In the genomic region with DNA sequence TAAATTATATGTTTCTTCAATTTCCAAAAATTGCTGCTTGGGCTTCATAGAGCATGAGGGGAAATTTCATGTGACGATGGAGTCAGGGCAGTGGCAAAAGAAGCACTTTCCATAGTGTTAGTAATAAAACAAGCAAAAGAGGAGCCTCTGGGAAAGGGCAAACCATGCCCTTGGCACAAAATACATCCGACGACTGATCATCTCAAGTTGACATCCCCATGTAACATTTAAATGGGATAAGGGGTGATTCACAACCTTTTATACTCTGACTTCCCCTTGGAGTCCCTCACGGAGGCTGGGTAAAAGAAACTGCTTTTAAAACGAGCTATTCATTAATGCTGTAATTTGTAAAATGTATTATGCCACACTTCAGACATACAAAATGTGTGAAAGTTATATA, we compare ENCODE assay signal across 23 cellular contexts.
DNase-seq lines count a peak whose midpoint lies in the region; ATAC-seq and TF ChIP-seq lines count a peak whose summit lies in the region.
"Had no signal": no experiment of that assay in that cellular context is flagged by ENCODE, and none has a peak within 500 bp of the region (broad histone marks: within the 10 kb centered on the region; RNA-seq: fewer than 3 reads in every experiment).

No MANE protein-coding gene starts in this region.

- no peaks in the 10 kb centered on the region for H4K20me1 ChIP-seq in PC-3 (ENCODE audit: low read length)
- no peaks in the 10 kb centered on the region for H4K20me1 ChIP-seq in osteoblast (ENCODE audit: insufficient read depth, low read length)
- no peaks in the 10 kb centered on the region for H4K20me1 ChIP-seq in GM23248 (ENCODE audit: insufficient read depth)
- H4K20me1 ChIP-seq: BLaER1 had no signal

- CTCF ChIA-PET in PC-3 (lab: Charles Lee), result interaction anchor here (0.5 kb wide), 1 partner anchor 126 kb away, joined by 12 read pairs; no protein-coding TSS in a partner anchor

- H3K9me2 ChIP-seq in PC-3 (replicated peaks; ENCODE audit: low read length), result no peaks in the 10 kb centered on the region
- no peaks in the 10 kb centered on the region for H3K9me2 ChIP-seq in GM23248 (ENCODE audit: insufficient read depth)

- in situ Hi-C loops in GM23248 (cut with MboI), result no loop called here
- in situ Hi-C loops in GM13976 (cut with MboI; ENCODE audit: low sequenced_read_pairs, unreplicated experiment), result no loop called here

- H3K79me2 ChIP-seq in PC-3 (ENCODE audit: low read length) (no peaks in the 10 kb centered on the region), osteoblast (ENCODE audit: insufficient read depth, low read length) (no peaks in the 10 kb centered on the region), GM23248 (ENCODE audit: insufficient read depth) (no peaks in the 10 kb centered on the region)

- peaks cover 7% of the 10 kb centered on the region for H3F3A ChIP-seq in PC-3 (ENCODE audit: low read length, unreplicated experiment)
- H3F3A ChIP-seq in GM23248 (ENCODE audit: insufficient read depth), result peaks cover 30% of the 10 kb centered on the region

- peak; percentile 39 for ATAC-seq in PC-3

- BruUV-seq in PC-3 (replicated peaks; lab: Mats Ljungman, UMichigan), result no TSS peak

- H3K36me3 ChIP-seq in PC-3 (ENCODE audit: low read depth, low read length), result no peaks in the 10 kb centered on the region; the same call in 1 of the 2 replicates
- H3K36me3 ChIP-seq in osteoblast (ENCODE audit: insufficient read depth, low read length), result no peaks in the 10 kb centered on the region
- no peaks in the 10 kb centered on the region for H3K36me3 ChIP-seq in GM23248 (ENCODE audit: low read depth)
- H3K36me3 ChIP-seq: BLaER1 had no signal

- peak overlapping the region; percentile 69 for H3K27ac ChIP-seq in PC-3 (ENCODE audit: low read length)
- peak overlapping the region; percentile 47 for H3K27ac ChIP-seq in osteoblast (ENCODE audit: low read depth, low read length)
- no peak overlapping the region for H3K27ac ChIP-seq in GM23248
- H3K27ac ChIP-seq: BLaER1, HL-60, SK-N-MC had no signal

- POLR2A ChIA-PET in PC-3 (lab: Charles Lee; ENCODE audit: unreplicated experiment), result interaction anchor here (0.6 kb wide), 1 partner anchor 14 kb away, joined by 3 read pairs; no protein-coding TSS in a partner anchor

- H3K27me3 ChIP-seq in PC-3 (ENCODE audit: low read length) (no peaks in the 10 kb centered on the region), osteoblast (ENCODE audit: insufficient read depth, low read length) (no peaks in the 10 kb centered on the region), GM23248 (replicated peaks; ENCODE audit: insufficient read depth) (no peaks in the 10 kb centered on the region)
- H3K27me3 ChIP-seq: BLaER1 had no signal

- intact Hi-C loops in PC-3 (cut with micrococcal nuclease), result loop anchor here (2.0 to 5.0 kb wide), 2 partner anchors 15 to 63 kb away; no protein-coding TSS in a partner anchor

- WGBS in GM23248 (ENCODE audit: low coverage in 1 of 2, low lambda C conversion rate in 2 of 2, missing lambda C conversion rate in 2 of 2), 2 experiments, result 86 to 88% methylated on average over 5 of the region's 5 CpGs

- DNase-seq in M059J (ENCODE audit: low read depth) (peak; percentile 57), PC-3 (peak; percentile 61), dermis blood vessel endothelial cell (peak; percentile 33), osteoblast (ENCODE audit: insufficient read length, low spot score, missing footprints) (peak; percentile 83), mesenteric fat pad (ENCODE audit: low spot score) (no peak), HK-2 (ENCODE audit: unreplicated experiment) (no peak), GM23248 (no peak), GM13976 (ENCODE audit: low spot score) (no peak)
- DNase-seq: ACHN; CD4-positive, alpha-beta T cell; COR-L47; DMS 273 treated with DMSO at 0.1 percent for 48 hours; DND-41; KBM-7; NCI-H1092 treated with DMSO at 0.1 percent for 48 hours; NCI-H2029 treated with DMSO at 0.1 percent for 48 hours; NCI-H526 treated with DMSO at 0.1 percent for 48 hours; OCI-M1; RPMI8226; SHP77 had no signal

- H3K4me1 ChIP-seq in PC-3 (ENCODE audit: insufficient read depth, low read length), result peaks cover 54% of the 10 kb centered on the region
- H3K4me1 ChIP-seq in osteoblast (ENCODE audit: insufficient read depth, low read length), result peaks cover 38% of the 10 kb centered on the region
- H3K4me1 ChIP-seq in GM23248 (ENCODE audit: insufficient read depth), result peaks cover 35% of the 10 kb centered on the region

- H3K4me3 ChIP-seq in PC-3 (ENCODE audit: low read length) (no peak overlapping the region), osteoblast (ENCODE audit: insufficient read depth, low read length) (no peak overlapping the region), GM23248 (no peak overlapping the region)
- H3K4me3 ChIP-seq: BLaER1, SK-N-MC had no signal

- H2AFZ ChIP-seq in PC-3 (ENCODE audit: low read length), result no peak overlapping the region
- peak overlapping the region; percentile 24 for H2AFZ ChIP-seq in osteoblast (ENCODE audit: low read length)
- H2AFZ ChIP-seq in GM23248, result no peak overlapping the region

- H3K4me2 ChIP-seq in PC-3 (ENCODE audit: low read length), result 0 out of 2 replicates have a peak overlapping the region, but pooled peaks have one; percentile 2
- H3K4me2 ChIP-seq in osteoblast (ENCODE audit: insufficient read depth, low read length), result peak overlapping the region; percentile 31
- H3K4me2 ChIP-seq in GM23248 (ENCODE audit: unreplicated experiment), result no peak overlapping the region
- H3K4me2 ChIP-seq: BLaER1 had no signal

- H3K9ac ChIP-seq in PC-3 (ENCODE audit: low read length), result no peak overlapping the region
- no peak overlapping the region for H3K9ac ChIP-seq in GM23248
- H3K9ac ChIP-seq: BLaER1 had no signal

- no peaks in the 10 kb centered on the region for H3K9me3 ChIP-seq in PC-3 (ENCODE audit: low read length)
- H3K9me3 ChIP-seq in osteoblast (ENCODE audit: low read depth, low read length), result no peaks in the 10 kb centered on the region
- no peaks in the 10 kb centered on the region for H3K9me3 ChIP-seq in GM23248 (ENCODE audit: low read depth)
- H3K9me3 ChIP-seq: BLaER1 had no signal

- TF ChIP-seq CTCF in PC-3 (conservative IDR thresholded peaks at IDR 0.05; ENCODE audit: low read depth, low read length), result no peak
- TF ChIP-seq CTCF in osteoblast (IDR thresholded peaks at IDR 0.05; ENCODE audit: extremely low read depth, low read depth, low read length), result no peak
- TF ChIP-seq CTCF in GM13976 (IDR thresholded peaks at IDR 0.05; ENCODE audit: borderline replicate concordance, control extremely low read depth, extremely low read depth, insufficient read depth, missing control alignments), result no peak

Comparison
In these comparisons a context has a peak if more than half of its experiments do, and no peak if none do; other contexts are left out.
1. DNase-seq: peak in M059J (single experiment), PC-3 (single experiment), dermis blood vessel endothelial cell (single experiment) and osteoblast (single experiment); none in mesenteric fat pad (single experiment), HK-2 (single experiment), GM23248 (single experiment) and GM13976 (single experiment).